In the genomic region with DNA sequence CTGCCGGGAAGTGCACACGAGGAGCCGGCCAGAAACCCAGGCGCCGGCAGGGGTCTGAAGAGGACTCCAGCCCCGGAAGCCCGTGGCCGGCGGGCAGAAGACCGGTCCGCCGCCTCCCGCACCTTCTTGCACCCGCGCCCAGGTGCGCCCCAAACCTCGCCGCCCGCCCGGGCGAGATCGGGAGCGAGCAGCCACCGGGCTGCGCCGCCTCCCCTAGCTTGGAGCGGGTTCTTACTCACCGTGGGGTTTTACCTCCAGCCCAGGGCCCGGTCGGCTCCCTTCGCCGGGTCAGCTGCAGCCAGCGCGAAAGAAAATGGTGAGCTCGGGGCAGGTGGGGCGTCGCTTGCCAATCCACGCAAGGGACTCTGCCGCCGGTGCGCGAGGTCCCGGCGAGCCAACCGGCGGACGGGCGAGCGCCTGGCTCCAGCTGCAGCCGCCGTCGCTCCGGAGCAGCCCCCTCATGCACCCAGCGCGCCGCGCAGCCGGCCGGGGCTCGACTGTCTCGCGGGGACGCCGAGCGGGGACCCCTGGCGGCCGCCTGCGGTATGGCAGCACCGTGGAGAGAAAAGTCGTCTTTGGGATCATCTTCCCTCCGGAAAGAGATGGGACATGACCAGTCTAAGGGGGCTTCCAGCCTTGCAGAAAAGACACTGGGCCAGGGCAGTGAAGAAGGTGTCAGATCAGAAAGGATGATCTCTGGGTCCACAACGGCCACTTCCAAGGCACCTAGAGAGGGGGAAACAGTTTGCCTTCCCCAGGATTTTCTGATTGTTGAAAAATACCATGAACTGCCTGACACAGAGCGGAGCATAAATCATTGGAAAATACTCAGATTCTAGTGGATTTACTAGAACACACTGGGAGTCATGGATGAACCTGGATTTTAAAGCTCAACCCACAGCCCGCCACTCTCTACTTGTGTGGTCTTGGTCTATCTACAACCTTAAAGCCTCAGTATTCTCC, we compare ENCODE assay signal across 8 cellular contexts. TPM values are rescaled to one million over a fixed set of nuclear protein-coding genes. Genes with fewer than 3 reads are reported as not detected.
DNase-seq lines count a peak whose midpoint lies in the region; ATAC-seq and TF ChIP-seq lines count a peak whose summit lies in the region.

TSS of gene MOB3B (minus strand) at position 499 of the 963 bp plus-strand sequence. CDS start 74,264 bp downstream, outside the sequence.

- peaks cover 7% of the 10 kb centered on the region for H3K4me1 Mint-ChIP-seq in activated CD8-positive, alpha-beta memory T cell treated with anti-CD3 and anti-CD28 coated beads, Interleukin-2, amount 10 ng/mL, durations not matched to agents 7 days and 5 days
- peaks cover 8 to 10% of the 10 kb centered on the region in 2 donors for H3K4me1 Mint-ChIP-seq in effector memory CD8-positive, alpha-beta T cell (ENCODE audit: low read depth in 2 of 2)

- H3K36me3 ChIP-seq in mesendoderm (ENCODE audit: control insufficient read depth, insufficient read depth, low read length): no peaks in the 10 kb centered on the region

- H3K4me2 ChIP-seq in mesendoderm (ENCODE audit: low read length): peak within 1 kb of the TSS; percentile 89

- H3K4ac ChIP-seq in mesendoderm (ENCODE audit: low read depth, low read length): no peak within 1 kb of the TSS

- H3K56ac ChIP-seq in mesendoderm (ENCODE audit: low read length): peak within 1 kb of the TSS; percentile 93

- H3K27ac ChIP-seq in mesendoderm (ENCODE audit: low read depth, low read length): peak within 1 kb of the TSS; percentile 23

- H3K27ac Mint-ChIP-seq in activated CD8-positive, alpha-beta memory T cell treated with anti-CD3 and anti-CD28 coated beads, Interleukin-2, amount 10 ng/mL, durations not matched to agents 7 days and 5 days: no peak within 1 kb of the TSS
- peak within 1 kb of the TSS; percentile 66 to 88 for H3K27ac Mint-ChIP-seq in effector memory CD8-positive, alpha-beta T cell

- peak within 1 kb of the TSS; percentile 77 for H3K4me3 ChIP-seq in mesendoderm (ENCODE audit: low read length)

- peak within 1 kb of the TSS; percentile 75 for H3K18ac ChIP-seq in mesendoderm (ENCODE audit: low read length)

- CTCF ChIA-PET in activated CD8-positive, alpha-beta memory T cell treated with anti-CD3 and anti-CD28 coated beads, Interleukin-2, amount 10 ng/mL, durations not matched to agents 7 days and 5 days (lab: Charles Lee): interaction anchor here (0.7 to 8.6 kb wide), 23 partner anchors 10 to 201 kb away, joined by 3 to 92 read pairs (median 4); no protein-coding TSS in a partner anchor

- ATAC-seq in GM19023 (IDR thresholded peaks at IDR 0.05; ENCODE audit: unreplicated experiment): peak; percentile 80
- ATAC-seq in HG03175 (IDR thresholded peaks at IDR 0.05; ENCODE audit: unreplicated experiment): peak; percentile 78
- peak; percentile 91 for ATAC-seq in activated CD8-positive, alpha-beta memory T cell treated with anti-CD3 and anti-CD28 coated beads, Interleukin-2, amount 10 ng/mL, durations not matched to agents 7 days and 5 days
- peak; percentile 83 for ATAC-seq in effector memory CD8-positive, alpha-beta T cell (replicated peaks)

- no peaks in the 10 kb centered on the region for H3K27me3 ChIP-seq in mesendoderm (ENCODE audit: insufficient read depth, low read length, poor library complexity)

- no peak within 1 kb of the TSS for H4K8ac ChIP-seq in mesendoderm (ENCODE audit: low read depth, low read length)

- peaks cover 4% of the 10 kb centered on the region for H3K4me1 ChIP-seq in mesendoderm (ENCODE audit: control insufficient read depth, low read depth, low read length)

- no peak within 1 kb of the TSS for H2BK15ac ChIP-seq in mesendoderm (replicated peaks; ENCODE audit: low read depth)

- no peaks in the 10 kb centered on the region for H3K79me2 ChIP-seq in mesendoderm (ENCODE audit: control insufficient read depth, insufficient read depth, low read length)

- H4K5ac ChIP-seq in mesendoderm (ENCODE audit: low read length): no peak within 1 kb of the TSS

- H3K23ac ChIP-seq in mesendoderm (ENCODE audit: low read length): no peak within 1 kb of the TSS

- peak; percentile 70 for TF ChIP-seq CTCF in AG09319 (IDR thresholded peaks at IDR 0.05; ENCODE audit: low read depth, low read length)

- peak within 1 kb of the TSS; percentile 81 for H3K4me3 Mint-ChIP-seq in activated CD8-positive, alpha-beta memory T cell treated with anti-CD3 and anti-CD28 coated beads, Interleukin-2, amount 10 ng/mL, durations not matched to agents 7 days and 5 days
- H3K4me3 Mint-ChIP-seq in effector memory CD8-positive, alpha-beta T cell: peak within 1 kb of the TSS; percentile 86 to 89

- no peak within 1 kb of the TSS for H2AK5ac ChIP-seq in mesendoderm (ENCODE audit: low read length)

- H2BK5ac ChIP-seq in mesendoderm (ENCODE audit: low read length): no peak within 1 kb of the TSS

- no peak within 1 kb of the TSS for H2BK120ac ChIP-seq in mesendoderm (ENCODE audit: low read depth, low read length)

- H3K27me3 Mint-ChIP-seq in activated CD8-positive, alpha-beta memory T cell treated with anti-CD3 and anti-CD28 coated beads, Interleukin-2, amount 10 ng/mL, durations not matched to agents 7 days and 5 days: peaks cover 46% of the 10 kb centered on the region
- H3K27me3 Mint-ChIP-seq in effector memory CD8-positive, alpha-beta T cell: peaks cover 5 to 9% of the 10 kb centered on the region in 2 donors

- no peaks in the 10 kb centered on the region for H3K36me3 Mint-ChIP-seq in activated CD8-positive, alpha-beta memory T cell treated with anti-CD3 and anti-CD28 coated beads, Interleukin-2, amount 10 ng/mL, durations not matched to agents 7 days and 5 days
- no peaks in the 10 kb centered on the region for H3K36me3 Mint-ChIP-seq in effector memory CD8-positive, alpha-beta T cell (ENCODE audit: insufficient read depth)

- WGBS in mesendoderm (ENCODE audit: extremely low coverage, insufficient coverage, low lambda C conversion rate): no CpG with 5 or more reads among the region's 74 CpGs

- peak within 1 kb of the TSS; percentile 83 for H3K9ac ChIP-seq in mesendoderm (ENCODE audit: low read length)

- no peaks in the 10 kb centered on the region for H3K79me1 ChIP-seq in mesendoderm (ENCODE audit: low read length)

- H3K9me3 Mint-ChIP-seq in activated CD8-positive, alpha-beta memory T cell treated with anti-CD3 and anti-CD28 coated beads, Interleukin-2, amount 10 ng/mL, durations not matched to agents 7 days and 5 days (ENCODE audit: low read depth): no peaks in the 10 kb centered on the region
- no peaks in the 10 kb centered on the region for H3K9me3 Mint-ChIP-seq in effector memory CD8-positive, alpha-beta T cell

- DNase-seq in AG09319 (ENCODE audit: extremely low read depth, low read depth) (no peak), NCI-H526 (lab: John Stamatoyannopoulos, UW) (peak; percentile 44 to 87), mesendoderm (peak; percentile 84)
- DNase-seq in activated CD8-positive, alpha-beta memory T cell treated with anti-CD3 and anti-CD28 coated beads, Interleukin-2, amount 10 ng/mL, durations not matched to agents 7 days and 5 days: peak; percentile 77
- peak; percentile 71 to 74 (median 71) for DNase-seq in effector memory CD8-positive, alpha-beta T cell
- peak; percentile 65 for DNase-seq in stimulated activated CD8-positive, alpha-beta memory T cell treated with anti-CD3 and anti-CD28 coated beads, Interleukin-12 subunit alpha, Interleukin-12 subunit beta, amount 100 ng/mL, for 4 hours (ENCODE audit: low read depth)

RNA-seq across cellular contexts. Expression of gene MOB3B, which starts in this region (rescaled TPM):
- total RNA-seq in activated CD8-positive, alpha-beta memory T cell treated with anti-CD3 and anti-CD28 coated beads, Interleukin-2, amount 10 ng/mL, durations not matched to agents 7 days and 5 days: under 1 TPM; 0.29 to 0.70 TPM
- 5.9 TPM for polyA plus RNA-seq in mesendoderm (2013, experiment 1 of 2)
- polyA plus RNA-seq in mesendoderm (2013, experiment 2 of 2): 6.1 TPM

Comparison
In these comparisons a context has a peak if more than half of its experiments do, and no peak if none do; other contexts are left out.
1. Peak in DNase-seq and ATAC-seq in activated CD8-positive, alpha-beta memory T cell treated with anti-CD3 and anti-CD28 coated beads, Interleukin-2, amount 10 ng/mL, durations not matched to agents 7 days and 5 days; RNA of the gene not detected or under 1 TPM.